ENCODE assay signal across 20 cellular contexts in the genomic region with DNA sequence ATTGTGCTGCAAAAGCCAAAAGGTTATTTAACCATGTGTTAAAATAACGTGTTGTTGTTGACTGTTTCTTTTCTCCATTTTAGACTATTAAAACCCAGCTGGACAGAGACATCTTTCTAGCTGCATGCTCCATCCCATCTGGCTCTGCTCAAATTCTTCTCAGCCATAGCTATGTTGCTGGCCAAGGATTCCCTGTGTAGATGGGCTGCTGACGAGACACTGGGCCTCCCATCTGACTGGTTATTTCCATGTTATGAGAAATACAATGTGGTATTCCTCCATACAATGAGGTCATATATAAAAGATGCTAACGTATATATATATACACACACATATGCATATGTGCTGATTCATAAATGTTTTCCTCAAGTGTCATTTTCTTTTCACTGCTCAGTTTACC. TPM values are rescaled to one million over a fixed set of nuclear protein-coding genes. Genes with fewer than 3 reads are reported as not detected.
DNase-seq lines count a peak whose midpoint lies in the region; ATAC-seq and TF ChIP-seq lines count a peak whose summit lies in the region.
"Had no signal": no experiment of that assay in that cellular context is flagged by ENCODE, and none has a peak within 500 bp of the region (broad histone marks: within the 10 kb centered on the region; RNA-seq: fewer than 3 reads in every experiment).

No MANE protein-coding gene starts in this region.

- H3K27me3 Mint-ChIP-seq in activated CD4-positive, alpha-beta T cell treated with anti-CD3 and anti-CD28 coated beads for 36 hours, result no peaks in the 10 kb centered on the region
- H3K27me3 Mint-ChIP-seq in progenitor cell of endocrine pancreas, result no peaks in the 10 kb centered on the region
- H3K27me3 Mint-ChIP-seq: activated CD8-positive, alpha-beta memory T cell treated with anti-CD3 and anti-CD28 coated beads, Interleukin-2, amount 10 ng/mL, durations not matched to agents 7 days and 5 days had no signal

- no peak overlapping the region for H3K27ac Mint-ChIP-seq in activated CD4-positive, alpha-beta T cell treated with anti-CD3 and anti-CD28 coated beads for 36 hours
- peak overlapping the region; percentile 21 for H3K27ac Mint-ChIP-seq in progenitor cell of endocrine pancreas
- H3K27ac Mint-ChIP-seq: activated CD8-positive, alpha-beta memory T cell treated with anti-CD3 and anti-CD28 coated beads, Interleukin-2, amount 10 ng/mL, durations not matched to agents 7 days and 5 days had no signal

- peak; percentile 26 for DNase-seq in activated CD4-positive, alpha-beta T cell treated with anti-CD3 and anti-CD28 coated beads for 36 hours
- no peak for DNase-seq in activated CD4-positive, alpha-beta T cell treated with anti-CD3 and anti-CD28 coated beads, Interleukin-2, amount 50 U/mL, for 1 hour
- DNase-seq in NCI-H446 treated with DMSO at 0.1 percent for 48 hours (lab: John Stamatoyannopoulos, UW) (peak; percentile 71), progenitor cell of endocrine pancreas (ENCODE audit: low spot score, unreplicated experiment) (no peak), CD1c-positive myeloid dendritic cell (ENCODE audit: extremely low spot score) (no peak), NCI-H187 treated with DMSO at 0.1 percent for 48 hours (lab: John Stamatoyannopoulos, UW) (no peak)
- DNase-seq: activated CD4-positive, CD25-positive, alpha-beta regulatory T cell treated with anti-CD3 and anti-CD28 coated beads, Interleukin-2, amount 50 U/mL, for 72 hours; activated CD8-positive, alpha-beta memory T cell treated with anti-CD3 and anti-CD28 coated beads, Interleukin-2, amount 10 ng/mL, durations not matched to agents 7 days and 5 days; activated gamma-delta T cell; aorta; cortex of kidney; KG1; NCI-H2081 treated with DMSO at 0.1 percent for 48 hours; NCI-H69; ovary; PC-3; stimulated activated CD4-positive, alpha-beta T cell treated with anti-CD3 and anti-CD28 coated beads, Interleukin-4, amount 100 ng/mL, for 24 hours; substantia nigra had no signal

- no peak for TF ChIP-seq CTCF in progenitor cell of endocrine pancreas (IDR thresholded peaks at IDR 0.05; ENCODE audit: unreplicated experiment)

- peaks cover 16% of the 10 kb centered on the region for H3K36me3 Mint-ChIP-seq in activated CD4-positive, alpha-beta T cell treated with anti-CD3 and anti-CD28 coated beads for 36 hours (ENCODE audit: low read depth)
- H3K36me3 Mint-ChIP-seq in progenitor cell of endocrine pancreas (ENCODE audit: insufficient read depth), result peaks cover 14% of the 10 kb centered on the region

- peaks cover 62% of the 10 kb centered on the region for H3K4me1 Mint-ChIP-seq in activated CD4-positive, alpha-beta T cell treated with anti-CD3 and anti-CD28 coated beads for 36 hours
- peaks cover 46% of the 10 kb centered on the region for H3K4me1 Mint-ChIP-seq in progenitor cell of endocrine pancreas (ENCODE audit: low read depth)

- CTCF ChIA-PET in activated CD4-positive, alpha-beta T cell treated with anti-CD3 and anti-CD28 coated beads for 36 hours (lab: Charles Lee), result interaction anchor here (0.7 to 2.1 kb wide), 3 partner anchors 11 to 192 kb away, joined by 3 to 8 read pairs (median 6); no protein-coding TSS in a partner anchor

- intact Hi-C loops in activated CD4-positive, alpha-beta T cell treated with anti-CD3 and anti-CD28 coated beads for 36 hours (cut with DNase I, micrococcal nuclease), result no loop called here

- ATAC-seq in activated CD4-positive, alpha-beta T cell treated with anti-CD3 and anti-CD28 coated beads for 36 hours, result peak; percentile 66
- peak; percentile 45 for ATAC-seq in esophagus mucosa
- no peak for ATAC-seq in GM18873 (IDR thresholded peaks at IDR 0.05; ENCODE audit: low FRiP score, unreplicated experiment)
- ATAC-seq: activated CD8-positive, alpha-beta memory T cell treated with anti-CD3 and anti-CD28 coated beads, Interleukin-2, amount 10 ng/mL, durations not matched to agents 7 days and 5 days; PC-3 had no signal

- no peak overlapping the region for H3K4me3 Mint-ChIP-seq in activated CD4-positive, alpha-beta T cell treated with anti-CD3 and anti-CD28 coated beads for 36 hours
- H3K4me3 Mint-ChIP-seq in progenitor cell of endocrine pancreas (ENCODE audit: low read depth), result no peak overlapping the region
- H3K4me3 Mint-ChIP-seq: activated CD8-positive, alpha-beta memory T cell treated with anti-CD3 and anti-CD28 coated beads, Interleukin-2, amount 10 ng/mL, durations not matched to agents 7 days and 5 days had no signal

- H3K9me3 Mint-ChIP-seq in activated CD4-positive, alpha-beta T cell treated with anti-CD3 and anti-CD28 coated beads for 36 hours (ENCODE audit: low read depth), result peaks cover 11% of the 10 kb centered on the region
- peaks cover 15% of the 10 kb centered on the region for H3K9me3 Mint-ChIP-seq in progenitor cell of endocrine pancreas (ENCODE audit: low read depth)

- POLR2A ChIA-PET in activated CD4-positive, alpha-beta T cell treated with anti-CD3 and anti-CD28 coated beads for 36 hours (lab: Charles Lee), result interaction anchor here (0.6 kb wide), 1 partner anchor 157 kb away, joined by 3 read pairs; no protein-coding TSS in a partner anchor

RNA-seq across cellular contexts. Expression of gene MED13L, which starts 30.1 kb away (rescaled TPM):
- 10 to 100 TPM; 38.5 to 41.9 TPM for total RNA-seq in activated CD4-positive, alpha-beta T cell treated with anti-CD3 and anti-CD28 coated beads for 36 hours
- 69.3 TPM for total RNA-seq in esophagus mucosa
- 141 and 151 TPM in 2 replicates for total RNA-seq in progenitor cell of endocrine pancreas

Comparison
In these comparisons a context has a peak if more than half of its experiments do, and no peak if none do; other contexts are left out.
1. DNase-seq: peak in activated CD4-positive, alpha-beta T cell treated with anti-CD3 and anti-CD28 coated beads for 36 hours (single experiment) and NCI-H446 treated with DMSO at 0.1 percent for 48 hours (single experiment); none in activated CD4-positive, alpha-beta T cell treated with anti-CD3 and anti-CD28 coated beads, Interleukin-2, amount 50 U/mL, for 1 hour (single experiment), progenitor cell of endocrine pancreas (single experiment), CD1c-positive myeloid dendritic cell (single experiment) and NCI-H187 treated with DMSO at 0.1 percent for 48 hours (single experiment).